In the genomic region with DNA sequence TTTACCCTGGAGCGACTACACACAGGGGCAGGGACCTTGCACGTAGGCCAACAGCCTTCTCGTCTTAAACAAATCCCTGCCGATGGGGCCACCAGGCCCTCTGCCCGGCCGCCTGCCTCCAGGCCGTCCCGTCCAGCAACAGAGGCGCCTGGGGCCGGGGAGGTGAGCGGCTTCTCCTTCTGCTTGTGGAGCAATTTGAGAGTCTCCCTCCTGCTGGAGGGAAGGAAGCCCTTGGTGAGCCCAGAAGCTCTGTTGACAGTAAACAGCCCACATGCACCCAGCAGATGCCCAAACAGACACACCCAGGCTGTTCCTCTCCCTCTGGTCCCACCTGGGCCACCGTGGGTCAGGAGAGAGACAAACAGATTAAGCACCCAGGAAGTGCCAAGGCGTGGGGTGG, we compare ENCODE assay signal across 24 cellular contexts. TPM values are rescaled to one million over a fixed set of nuclear protein-coding genes. Genes with fewer than 3 reads are reported as not detected.
DNase-seq lines count a peak whose midpoint lies in the region; ATAC-seq, FAIRE-seq and TF ChIP-seq lines count a peak whose summit lies in the region.
"Had no signal": no experiment of that assay in that cellular context is flagged by ENCODE, and none has a peak within 500 bp of the region (broad histone marks: within the 10 kb centered on the region; RNA-seq: fewer than 3 reads in every experiment).

No MANE protein-coding gene starts in this region.

- H3K27me3 ChIP-seq in DND-41 (ENCODE audit: insufficient read depth, low read length, poor library complexity) (no peaks in the 10 kb centered on the region), Loucy (ENCODE audit: insufficient read depth, low read length, poor library complexity, severe bottlenecking) (no peaks in the 10 kb centered on the region), HepG2 (ENCODE audit: control insufficient read depth in 1 of 2, insufficient read depth in 2 of 2, low read length in 2 of 2) (no peaks in the 10 kb centered on the region), trophoblast cell (ENCODE audit: insufficient read depth, low read length) (no peaks in the 10 kb centered on the region)
- H3K27me3 ChIP-seq: Peyer's patch had no signal

- no peak overlapping the region for H4K12ac ChIP-seq in trophoblast cell (ENCODE audit: low read depth, low read length)

- H3K4me2 ChIP-seq in DND-41 (ENCODE audit: insufficient read depth, low read length) (no peak overlapping the region), Loucy (ENCODE audit: low read depth, low read length, poor library complexity, severe bottlenecking) (no peak overlapping the region), HepG2 (ENCODE audit: low read depth, low read length) (peak overlapping the region; percentile 45; the same call in 1 of the 2 replicates), trophoblast cell (ENCODE audit: low read length) (no peak overlapping the region)
- H3K4me2 ChIP-seq: KMS-11 had no signal

- BruUV-seq in HepG2 (replicated peaks; lab: Mats Ljungman, UMichigan): no TSS peak

- peaks cover 62% of the 10 kb centered on the region for H3K36me3 ChIP-seq in DND-41 (ENCODE audit: insufficient read depth, low read length)
- no peaks in the 10 kb centered on the region for H3K36me3 ChIP-seq in Loucy (ENCODE audit: insufficient read depth, low read length)
- no peaks in the 10 kb centered on the region; a peak in 1 of 5 replicates for H3K36me3 ChIP-seq in HepG2 (replicated peaks in 1 of 2; ENCODE audit: control insufficient read depth in 1 of 2, insufficient read depth in 2 of 2, low read length in 2 of 2)
- peaks cover 17 to 26% of the 10 kb centered on the region in 2 experiments for H3K36me3 ChIP-seq in trophoblast cell (ENCODE audit: control insufficient read depth in 1 of 2, insufficient read depth in 2 of 2, low read length in 2 of 2)

- peak overlapping the region; percentile 35 for H3K27ac ChIP-seq in DND-41 (ENCODE audit: low read length)
- peak overlapping the region; percentile 25 for H3K27ac ChIP-seq in HepG2 (ENCODE audit: extremely low read length, insufficient read depth, low read length)
- H3K27ac ChIP-seq in trophoblast cell (ENCODE audit: low read depth, low read length): no peak overlapping the region
- H3K27ac ChIP-seq: HL-60, KMS-11 had no signal

- no peak overlapping the region for H3K4me3 ChIP-seq in DND-41 (ENCODE audit: low read depth in 1 of 2, low read length in 2 of 2)
- no peak overlapping the region for H3K4me3 ChIP-seq in Loucy (ENCODE audit: low read length, poor library complexity, severe bottlenecking)
- no peak overlapping the region for H3K4me3 ChIP-seq in HepG2 (replicated peaks in 1 of 3; ENCODE audit: insufficient read depth in 1 of 3, low read depth in 2 of 3, low read length in 3 of 3)
- no peak overlapping the region for H3K4me3 ChIP-seq in trophoblast cell (ENCODE audit: low read depth, low read length)
- H3K4me3 ChIP-seq: Peyer's patch had no signal

- intact Hi-C loops in HepG2 (cut with micrococcal nuclease; ENCODE audit: unreplicated experiment) (no loop called here), CD14-positive monocyte (cut with micrococcal nuclease) (no loop called here)

- TF ChIP-seq POLR2A in HepG2 (IDR thresholded peaks at IDR 0.05; ENCODE audit: insufficient read depth in 1 of 2, low read depth in 2 of 2, low read length in 2 of 2): no peak

- no peak overlapping the region for H3K23ac ChIP-seq in trophoblast cell (ENCODE audit: low read length)

- ATAC-seq in DND-41 (ENCODE audit: insufficient read depth, low read depth) (no peak), HepG2 (no peak; the same call in 2 of the 3 replicates), HG03280 (IDR thresholded peaks at IDR 0.05; ENCODE audit: unreplicated experiment) (no peak)
- ATAC-seq: CD8-positive, alpha-beta T cell had no signal

- H3K36me3 Mint-ChIP-seq in mesothelial cell of epicardium (no peaks in the 10 kb centered on the region), CD14-positive monocyte (peaks cover 89 to 97% of the 10 kb centered on the region in 2 donors)
- H3K36me3 Mint-ChIP-seq: CD8-positive, alpha-beta T cell had no signal

- POLR2A ChIA-PET in HepG2 (lab: Yijun Ruan, JAX): interaction anchor here (1.2 kb wide), 1 partner anchor 96 kb away, joined by 5 read pairs; no protein-coding TSS in a partner anchor

- peaks cover 7% of the 10 kb centered on the region; the same call in 1 of the 2 replicates for H3K4me1 ChIP-seq in DND-41 (ENCODE audit: insufficient read depth, low read length)
- H3K4me1 ChIP-seq in Loucy (ENCODE audit: insufficient read depth, low read length, poor library complexity, severe bottlenecking): peaks cover 8% of the 10 kb centered on the region
- peaks cover 42% of the 10 kb centered on the region for H3K4me1 ChIP-seq in HepG2 (ENCODE audit: insufficient read depth, low read length)
- peaks cover 12 to 18% of the 10 kb centered on the region in 2 experiments for H3K4me1 ChIP-seq in trophoblast cell (ENCODE audit: control insufficient read depth in 1 of 2, insufficient read depth in 2 of 2, low read length in 2 of 2)

- TF ChIP-seq CTCF in DND-41 (IDR thresholded peaks at IDR 0.05; ENCODE audit: borderline replicate concordance, extremely low read depth, low read length, poor library complexity, severe bottlenecking) (no peak), Loucy (conservative IDR thresholded peaks at IDR 0.05; ENCODE audit: low read length) (no peak), HepG2 (CRISPR knock-in tag; IDR thresholded peaks at IDR 0.05) (no peak), mesothelial cell of epicardium (IDR thresholded peaks at IDR 0.05; ENCODE audit: unreplicated experiment) (no peak), CD14-positive monocyte (IDR thresholded peaks at IDR 0.05) (no peak)

- no peaks in the 10 kb centered on the region for H3K4me1 Mint-ChIP-seq in mesothelial cell of epicardium
- H3K4me1 Mint-ChIP-seq in CD14-positive monocyte: peaks cover 42% of the 10 kb centered on the region

- H3K9ac ChIP-seq in DND-41 (ENCODE audit: low read depth, low read length): no peak overlapping the region
- H3K9ac ChIP-seq in Loucy (ENCODE audit: low read depth, low read length, poor library complexity, severe bottlenecking): peak overlapping the region; percentile 2
- H3K9ac ChIP-seq in HepG2 (ENCODE audit: insufficient read depth, low read depth, low read length): 0 out of 2 replicates have a peak overlapping the region, but pooled peaks have one; percentile 2
- H3K9ac ChIP-seq in trophoblast cell (ENCODE audit: low read length): no peak overlapping the region
- H3K9ac ChIP-seq: KMS-11 had no signal

- no peak overlapping the region for H2BK120ac ChIP-seq in trophoblast cell (ENCODE audit: insufficient read depth, low read length, poor library complexity)

- no peak overlapping the region for H2AFZ ChIP-seq in DND-41 (ENCODE audit: low read depth, low read length)
- H2AFZ ChIP-seq in Loucy (ENCODE audit: low read length): no peak overlapping the region
- H2AFZ ChIP-seq in HepG2 (ENCODE audit: low read length): no peak overlapping the region
- no peak overlapping the region for H2AFZ ChIP-seq in trophoblast cell (ENCODE audit: insufficient read depth, low read length, poor library complexity)

- H3K79me1 ChIP-seq in trophoblast cell (ENCODE audit: low read length): peaks cover 16% of the 10 kb centered on the region

- no peak overlapping the region for H3K14ac ChIP-seq in trophoblast cell (ENCODE audit: low read length)

- CTCF ChIA-PET in HepG2 (lab: Yijun Ruan, JAX; ENCODE audit: low intra/inter-chr PET ratio, low total read pairs): no interaction called here

- H2AK5ac ChIP-seq in trophoblast cell (ENCODE audit: low read length): no peak overlapping the region

- H3K9me2 ChIP-seq in Loucy (replicated peaks; ENCODE audit: low read depth, low read length): no peaks in the 10 kb centered on the region

- H3K9me3 Mint-ChIP-seq in mesothelial cell of epicardium (no peaks in the 10 kb centered on the region), CD14-positive monocyte (peaks cover 0 to 2% (median 0%) of the 10 kb centered on the region in 7 donors)
- H3K9me3 Mint-ChIP-seq: CD8-positive, alpha-beta T cell; HFFc6 had no signal

- FAIRE-seq in HepG2 (lab: Jason Lieb, UNC): no peak
- FAIRE-seq: H54 had no signal

- no peaks in the 10 kb centered on the region for H4K20me1 ChIP-seq in DND-41 (ENCODE audit: insufficient read depth, low read length)
- H4K20me1 ChIP-seq in Loucy (ENCODE audit: insufficient read depth, low read length, poor library complexity, severe bottlenecking): no peaks in the 10 kb centered on the region
- no peaks in the 10 kb centered on the region for H4K20me1 ChIP-seq in HepG2 (ENCODE audit: insufficient read depth, low read length)

- H4K91ac ChIP-seq in trophoblast cell (ENCODE audit: low read depth, low read length): peak overlapping the region; percentile 82

- H3K27me3 Mint-ChIP-seq in mesothelial cell of epicardium (ENCODE audit: low read depth): no peaks in the 10 kb centered on the region
- H3K27me3 Mint-ChIP-seq in CD14-positive monocyte (ENCODE audit: low read depth in 3 of 3): peaks cover 0 to 4% (median 0%) of the 10 kb centered on the region in 3 donors

- no peak for TF ChIP-seq EP300 in HepG2 (IDR thresholded peaks at IDR 0.05; ENCODE audit: low read depth in 2 of 2, low read length in 2 of 2)
- no peak for TF ChIP-seq EP300 in HepG2 (CRISPR knock-in tag; IDR thresholded peaks at IDR 0.05; ENCODE audit: borderline replicate concordance)

- no peak overlapping the region for H3K4ac ChIP-seq in trophoblast cell (ENCODE audit: low read depth, low read length)

- H2BK12ac ChIP-seq in trophoblast cell (ENCODE audit: low read length): no peak overlapping the region

- H2BK5ac ChIP-seq in trophoblast cell (ENCODE audit: low read depth, low read length, poor library complexity): peak overlapping the region; percentile 13

- H3K79me2 ChIP-seq in DND-41 (ENCODE audit: insufficient read depth, low read length): peaks cover 43% of the 10 kb centered on the region
- peaks cover 27% of the 10 kb centered on the region; the same call in 1 of the 2 replicates for H3K79me2 ChIP-seq in Loucy (ENCODE audit: insufficient read depth, low read length)
- no peaks in the 10 kb centered on the region for H3K79me2 ChIP-seq in HepG2 (ENCODE audit: insufficient read depth, low read length)
- H3K79me2 ChIP-seq in trophoblast cell (ENCODE audit: control insufficient read depth, insufficient read depth, low read length, poor library complexity): peaks cover 4% of the 10 kb centered on the region

- H3K9me3 ChIP-seq in DND-41 (ENCODE audit: insufficient read depth, low read length, severe bottlenecking) (no peaks in the 10 kb centered on the region), Loucy (ENCODE audit: insufficient read depth, low read depth, low read length) (no peaks in the 10 kb centered on the region), HepG2 (ENCODE audit: low read length) (no peaks in the 10 kb centered on the region), trophoblast cell (ENCODE audit: insufficient read depth, low read depth, low read length) (peaks cover 2% of the 10 kb centered on the region)
- H3K9me3 ChIP-seq: Peyer's patch had no signal

- TF ChIP-seq RAD21 in HepG2 (CRISPR knock-in tag; IDR thresholded peaks at IDR 0.05): no peak

- no peaks in the 10 kb centered on the region for H3F3A ChIP-seq in Loucy (ENCODE audit: low read depth)

- DNase-seq in DND-41 (no peak), HepG2 (ENCODE audit: low spot score) (no peak), trophoblast cell (peak; percentile 93 to 94), mesothelial cell of epicardium (ENCODE audit: low spot score in 2 of 2, unreplicated experiment in 2 of 2) (no peak), CD14-positive monocyte (ENCODE audit: low spot score) (no peak)
- DNase-seq: Calu3; CD8-positive, alpha-beta T cell; DMS153; GDM1; HFFc6; MV-4-11; NCI-H1105 treated with DMSO at 0.1 percent for 48 hours; NCI-H1694; NCI-H2081; NCI-H2171; NCI-H446; NCI-H526; Peyer's patch had no signal

- 84% methylated on average over 11 of the region's 13 CpGs for WGBS in HepG2 (ENCODE audit: low lambda C conversion rate)
- no CpG with 5 or more reads among the region's 13 CpGs for WGBS in trophoblast cell (ENCODE audit: extremely low coverage, insufficient coverage, insufficient read length)

- H3K4me3 Mint-ChIP-seq in mesothelial cell of epicardium (no peak overlapping the region), CD14-positive monocyte (no peak overlapping the region)
- H3K4me3 Mint-ChIP-seq: CD8-positive, alpha-beta T cell; HFFc6 had no signal

- H3K27ac Mint-ChIP-seq in mesothelial cell of epicardium: no peak overlapping the region
- H3K27ac Mint-ChIP-seq in CD14-positive monocyte: peak overlapping the region in 1 of 7 donors; percentile 57
- H3K27ac Mint-ChIP-seq: CD8-positive, alpha-beta T cell; HFFc6 had no signal

- H4K8ac ChIP-seq in trophoblast cell (ENCODE audit: low read depth, low read length): no peak overlapping the region

- in situ Hi-C loops in HepG2 (cut with HindIII; ENCODE audit: extremely low pct_ligation_motif_present, low pct_unique_long_range_greater_than_20kb): no loop called here

- H3K18ac ChIP-seq in trophoblast cell (ENCODE audit: low read length): no peak overlapping the region

RNA-seq across cellular contexts. Expression of gene SLC43A2, which starts 8.1 kb away (rescaled TPM):
- total RNA-seq in HepG2 (2016; rRNA removed; fragmentation: Illumina TruSeq; extraction: Trizol) (3.3 and 7.3 TPM in 2 replicates), mesothelial cell of epicardium (12.4 to 13.3 TPM (median 12.4 TPM) in 3 replicates)
- total RNA-seq in HepG2 (2016; cell fraction: cytosol; rRNA removed; fragmentation: Illumina TruSeq; extraction: Trizol; ENCODE audit: low read depth): 0.97 and 1.3 TPM in 2 replicates
- 2.0 and 8.1 TPM in 2 replicates for total RNA-seq in HepG2 (2016; cell fraction: insoluble cytoplasmic fraction; rRNA removed; fragmentation: Illumina TruSeq; extraction: Trizol)
- 4.2 and 4.8 TPM in 2 replicates for total RNA-seq in HepG2 (2016; cell fraction: membrane; rRNA removed; fragmentation: Illumina TruSeq; extraction: Trizol)
- total RNA-seq in HepG2 (2016; cell fraction: nucleus; rRNA removed; fragmentation: Illumina TruSeq; extraction: Trizol): 6.5 and 9.2 TPM in 2 replicates
- polyA plus RNA-seq in HepG2 (2011; rRNA removed) (20.0 and 26.7 TPM in 2 replicates), CD14-positive monocyte (100 to 1,000 TPM; 115 to 151 TPM)
- 24.6 and 32.6 TPM in 2 replicates for polyA plus RNA-seq in HepG2 (2011; cell fraction: cytosol; rRNA removed)
- polyA plus RNA-seq in HepG2 (2011; cell fraction: nucleus; rRNA removed): 23.0 and 27.0 TPM in 2 replicates
- 23.6 and 32.7 TPM in 2 replicates for polyA plus RNA-seq in HepG2 (2012)
- 1.1 and 1.6 TPM in 2 replicates for polyA plus RNA-seq in HepG2 (2016; cell fraction: cytosol; fragmentation: Illumina TruSeq; extraction: Trizol; ENCODE audit: low read depth)
- 3.0 and 4.3 TPM in 2 replicates for polyA plus RNA-seq in HepG2 (2016; cell fraction: insoluble cytoplasmic fraction; fragmentation: Illumina TruSeq; extraction: Trizol; ENCODE audit: low read depth)
- polyA plus RNA-seq in HepG2 (2016; cell fraction: membrane; fragmentation: Illumina TruSeq; extraction: Trizol; ENCODE audit: low read depth): 2.7 and 2.9 TPM in 2 replicates
- polyA plus RNA-seq in HepG2 (2016; cell fraction: nucleus; fragmentation: Illumina TruSeq; extraction: Trizol; ENCODE audit: insufficient read depth, low read depth): 12.1 and 13.4 TPM in 2 replicates
- polyA minus RNA-seq in HepG2 (2011; rRNA and poly(A)+ RNA removed; ENCODE audit: low replicate concordance): 35.9 and 121 TPM in 2 replicates
- polyA minus RNA-seq in HepG2 (2011; cell fraction: cytosol; rRNA and poly(A)+ RNA removed): 22.7 and 26.1 TPM in 2 replicates
- polyA minus RNA-seq in HepG2 (2011; cell fraction: nucleus; rRNA and poly(A)+ RNA removed): 18.9 and 19.1 TPM in 2 replicates
- 96.8 and 110 TPM in 2 replicates for polyA plus RNA-seq in trophoblast cell (2013)

RNA-seq across cellular contexts. Expression of gene SCARF1, which starts 25.0 kb away (rescaled TPM):
- total RNA-seq in HepG2 (2016; rRNA removed; fragmentation: Illumina TruSeq; extraction: Trizol): 0.24 TPM in 1 of 2 replicates, not detected in the other
- total RNA-seq in HepG2 (2016; cell fraction: cytosol; rRNA removed; fragmentation: Illumina TruSeq; extraction: Trizol; ENCODE audit: low read depth): 0.09 TPM in 1 of 2 replicates, not detected in the other
- 0.04 TPM in 1 of 2 replicates, not detected in the other for total RNA-seq in HepG2 (2016; cell fraction: insoluble cytoplasmic fraction; rRNA removed; fragmentation: Illumina TruSeq; extraction: Trizol)
- total RNA-seq in HepG2 (2016; cell fraction: membrane; rRNA removed; fragmentation: Illumina TruSeq; extraction: Trizol): 0.07 and 0.09 TPM in 2 replicates
- 0.16 and 0.34 TPM in 2 replicates for total RNA-seq in HepG2 (2016; cell fraction: nucleus; rRNA removed; fragmentation: Illumina TruSeq; extraction: Trizol)
- 0.71 and 0.72 TPM in 2 replicates for polyA plus RNA-seq in HepG2 (2011; rRNA removed)
- 0.17 and 0.25 TPM in 2 replicates for polyA plus RNA-seq in HepG2 (2011; cell fraction: cytosol; rRNA removed)
- 7.1 and 9.1 TPM in 2 replicates for polyA plus RNA-seq in HepG2 (2011; cell fraction: nucleus; rRNA removed)
- polyA plus RNA-seq in HepG2 (2012): 0.39 and 0.59 TPM in 2 replicates
- polyA plus RNA-seq in HepG2 (2016; cell fraction: cytosol; fragmentation: Illumina TruSeq; extraction: Trizol; ENCODE audit: low read depth): not detected in 2 replicates
- not detected in 2 replicates for polyA plus RNA-seq in HepG2 (2016; cell fraction: insoluble cytoplasmic fraction; fragmentation: Illumina TruSeq; extraction: Trizol; ENCODE audit: low read depth)
- polyA plus RNA-seq in HepG2 (2016; cell fraction: membrane; fragmentation: Illumina TruSeq; extraction: Trizol; ENCODE audit: low read depth): not detected in 2 replicates
- 0.44 and 0.51 TPM in 2 replicates for polyA plus RNA-seq in HepG2 (2016; cell fraction: nucleus; fragmentation: Illumina TruSeq; extraction: Trizol; ENCODE audit: insufficient read depth, low read depth)
- 0.23 and 0.68 TPM in 2 replicates for polyA minus RNA-seq in HepG2 (2011; rRNA and poly(A)+ RNA removed; ENCODE audit: low replicate concordance)
- not detected in 2 replicates for polyA minus RNA-seq in HepG2 (2011; cell fraction: cytosol; rRNA and poly(A)+ RNA removed)
- polyA minus RNA-seq in HepG2 (2011; cell fraction: nucleus; rRNA and poly(A)+ RNA removed): 0.99 and 1.5 TPM in 2 replicates
- 0.78 and 0.82 TPM in 2 replicates for polyA plus RNA-seq in trophoblast cell (2013)
- 1.5 to 2.1 TPM (median 1.8 TPM) in 3 replicates for total RNA-seq in mesothelial cell of epicardium
- polyA plus RNA-seq in CD14-positive monocyte: 1 to 10 TPM; 5.2 to 6.3 TPM
- total RNA-seq: A673 had no signal

RNA-seq across cellular contexts. Expression of gene RILP, which starts 29.2 kb away (rescaled TPM):
- total RNA-seq in HepG2 (2016; rRNA removed; fragmentation: Illumina TruSeq; extraction: Trizol) (4.7 and 6.6 TPM in 2 replicates), mesothelial cell of epicardium (3.4 to 3.8 TPM (median 3.5 TPM) in 3 replicates)
- 19.7 and 24.4 TPM in 2 replicates for total RNA-seq in HepG2 (2016; cell fraction: cytosol; rRNA removed; fragmentation: Illumina TruSeq; extraction: Trizol; ENCODE audit: low read depth)
- 5.0 and 7.1 TPM in 2 replicates for total RNA-seq in HepG2 (2016; cell fraction: insoluble cytoplasmic fraction; rRNA removed; fragmentation: Illumina TruSeq; extraction: Trizol)
- total RNA-seq in HepG2 (2016; cell fraction: membrane; rRNA removed; fragmentation: Illumina TruSeq; extraction: Trizol): 13.1 and 14.3 TPM in 2 replicates
- 3.3 and 3.9 TPM in 2 replicates for total RNA-seq in HepG2 (2016; cell fraction: nucleus; rRNA removed; fragmentation: Illumina TruSeq; extraction: Trizol)
- polyA plus RNA-seq in HepG2 (2011; rRNA removed) (8.1 and 9.4 TPM in 2 replicates), CD14-positive monocyte (10 to 100 TPM; 49.4 to 49.5 TPM)
- 4.3 and 6.7 TPM in 2 replicates for polyA plus RNA-seq in HepG2 (2011; cell fraction: cytosol; rRNA removed)
- polyA plus RNA-seq in HepG2 (2011; cell fraction: nucleus; rRNA removed): 19.2 and 23.3 TPM in 2 replicates
- polyA plus RNA-seq in HepG2 (2012): 4.5 and 5.2 TPM in 2 replicates
- polyA plus RNA-seq in HepG2 (2016; cell fraction: cytosol; fragmentation: Illumina TruSeq; extraction: Trizol; ENCODE audit: low read depth): 24.9 and 29.6 TPM in 2 replicates
- 3.9 and 6.6 TPM in 2 replicates for polyA plus RNA-seq in HepG2 (2016; cell fraction: insoluble cytoplasmic fraction; fragmentation: Illumina TruSeq; extraction: Trizol; ENCODE audit: low read depth)
- polyA plus RNA-seq in HepG2 (2016; cell fraction: membrane; fragmentation: Illumina TruSeq; extraction: Trizol; ENCODE audit: low read depth): 12.1 and 14.0 TPM in 2 replicates
- polyA plus RNA-seq in HepG2 (2016; cell fraction: nucleus; fragmentation: Illumina TruSeq; extraction: Trizol; ENCODE audit: insufficient read depth, low read depth): 6.7 and 7.6 TPM in 2 replicates
- polyA minus RNA-seq in HepG2 (2011; rRNA and poly(A)+ RNA removed; ENCODE audit: low replicate concordance): 5.6 and 7.3 TPM in 2 replicates
- 5.0 TPM in 2 replicates for polyA minus RNA-seq in HepG2 (2011; cell fraction: cytosol; rRNA and poly(A)+ RNA removed)
- 6.0 and 9.0 TPM in 2 replicates for polyA minus RNA-seq in HepG2 (2011; cell fraction: nucleus; rRNA and poly(A)+ RNA removed)
- 6.9 and 7.3 TPM in 2 replicates for polyA plus RNA-seq in trophoblast cell (2013)

RNA-seq across cellular contexts. Expression of gene PITPNA, which starts 57.9 kb away (rescaled TPM):
- total RNA-seq in HepG2 (2016; rRNA removed; fragmentation: Illumina TruSeq; extraction: Trizol): 14.3 and 15.5 TPM in 2 replicates
- 12.3 and 14.3 TPM in 2 replicates for total RNA-seq in HepG2 (2016; cell fraction: cytosol; rRNA removed; fragmentation: Illumina TruSeq; extraction: Trizol; ENCODE audit: low read depth)
- total RNA-seq in HepG2 (2016; cell fraction: insoluble cytoplasmic fraction; rRNA removed; fragmentation: Illumina TruSeq; extraction: Trizol): 14.3 and 15.2 TPM in 2 replicates
- total RNA-seq in HepG2 (2016; cell fraction: membrane; rRNA removed; fragmentation: Illumina TruSeq; extraction: Trizol): 10.2 and 12.2 TPM in 2 replicates
- 7.5 and 8.0 TPM in 2 replicates for total RNA-seq in HepG2 (2016; cell fraction: nucleus; rRNA removed; fragmentation: Illumina TruSeq; extraction: Trizol)
- 20.7 and 23.7 TPM in 2 replicates for polyA plus RNA-seq in HepG2 (2011; rRNA removed)
- polyA plus RNA-seq in HepG2 (2011; cell fraction: cytosol; rRNA removed): 15.2 and 22.5 TPM in 2 replicates
- polyA plus RNA-seq in HepG2 (2011; cell fraction: nucleus; rRNA removed): 21.9 and 25.0 TPM in 2 replicates
- polyA plus RNA-seq in HepG2 (2012): 23.5 and 27.9 TPM in 2 replicates
- 13.6 and 17.3 TPM in 2 replicates for polyA plus RNA-seq in HepG2 (2016; cell fraction: cytosol; fragmentation: Illumina TruSeq; extraction: Trizol; ENCODE audit: low read depth)
- polyA plus RNA-seq in HepG2 (2016; cell fraction: insoluble cytoplasmic fraction; fragmentation: Illumina TruSeq; extraction: Trizol; ENCODE audit: low read depth): 33.8 and 40.9 TPM in 2 replicates
- 21.2 and 22.5 TPM in 2 replicates for polyA plus RNA-seq in HepG2 (2016; cell fraction: membrane; fragmentation: Illumina TruSeq; extraction: Trizol; ENCODE audit: low read depth)
- 37.8 and 46.2 TPM in 2 replicates for polyA plus RNA-seq in HepG2 (2016; cell fraction: nucleus; fragmentation: Illumina TruSeq; extraction: Trizol; ENCODE audit: insufficient read depth, low read depth)
- 11.3 and 29.3 TPM in 2 replicates for polyA minus RNA-seq in HepG2 (2011; rRNA and poly(A)+ RNA removed; ENCODE audit: low replicate concordance)
- 7.8 and 9.6 TPM in 2 replicates for polyA minus RNA-seq in HepG2 (2011; cell fraction: cytosol; rRNA and poly(A)+ RNA removed)
- 6.8 and 7.5 TPM in 2 replicates for polyA minus RNA-seq in HepG2 (2011; cell fraction: nucleus; rRNA and poly(A)+ RNA removed)
- polyA plus RNA-seq in trophoblast cell (2013): 132 and 135 TPM in 2 replicates
- total RNA-seq in mesothelial cell of epicardium: 58.3 to 63.4 TPM (median 61.8 TPM) in 3 replicates
- 10 to 100 TPM; 43.5 to 45.0 TPM for polyA plus RNA-seq in CD14-positive monocyte

Comparison
In these comparisons a context has a peak if more than half of its experiments do, and no peak if none do; other contexts are left out.
1. DNase-seq: peak in trophoblast cell (2 of 2); none in DND-41 (single experiment), HepG2 (single experiment), mesothelial cell of epicardium (0 of 2) and CD14-positive monocyte (single experiment).
2. H3K9ac ChIP-seq: peak in Loucy (single experiment) and HepG2 (single experiment); none in DND-41 (single experiment) and trophoblast cell (single experiment).